ENCODE assay signal across 12 cellular contexts in genomic region chr11:76601712-76602111, GRCh38.
"Had no signal": no experiment of that assay in that cellular context is flagged by ENCODE, and none has a peak within 500 bp of the region (broad histone marks: within the 10 kb centered on the region; RNA-seq: fewer than 3 reads in every experiment).

No MANE protein-coding gene starts in this region.

- H3K36me3 ChIP-seq: lower lobe of right lung had no signal

- H3K79me2 ChIP-seq: parathyroid adenoma had no signal

- H3K9me3 ChIP-seq: lower lobe of right lung had no signal

- H3K27me3 ChIP-seq: dorsolateral prefrontal cortex had no signal

- H3K9ac ChIP-seq: parathyroid adenoma had no signal

- H3K4me1 ChIP-seq: parathyroid adenoma had no signal

- H2AFZ ChIP-seq: parathyroid adenoma had no signal

- H3K4me3 ChIP-seq: dorsolateral prefrontal cortex, lower lobe of right lung had no signal

- DNase-seq: activated CD4-positive, alpha-beta T cell treated with anti-CD3 and anti-CD28 coated beads, Interleukin-2, amount 50 U/mL, for 48 hours; activated gamma-delta T cell treated with Interleukin-2 at 50 U/mL for 16 hours; activated naive CD8-positive, alpha-beta T cell treated with anti-CD3 and anti-CD28 coated beads, Interleukin-2, amount 10 ng/mL, durations not matched to agents 7 days and 5 days; activated T-cell treated with anti-CD3 and anti-CD28 coated beads, Interleukin-2, amount 50 U/mL, for 72 hours; lower lobe of right lung; naive B cell; stimulated activated CD4-positive, alpha-beta T cell treated with anti-CD3 and anti-CD28 coated beads, Interleukin-2, amount 100 ng/mL, for 48 hours; stimulated activated naive CD4-positive, alpha-beta T cell; T-helper 1 cell had no signal

- H3K27ac ChIP-seq: dorsolateral prefrontal cortex, parathyroid adenoma, VCaP had no signal
